Comparison of ENCODE assay signal across 19 cellular contexts in genomic region chr4:178602833-178603232, GRCh38.
A peak's percentile ranks its signal among the peaks of the same experiment; 100 is the strongest.
DNase-seq lines count a peak whose midpoint lies in the region; ATAC-seq, FAIRE-seq and TF ChIP-seq lines count a peak whose summit lies in the region.
"Had no signal": no experiment of that assay in that cellular context is flagged by ENCODE, and none has a peak within 500 bp of the region (broad histone marks: within the 10 kb centered on the region; RNA-seq: fewer than 3 reads in every experiment).

No MANE protein-coding gene starts in this region.

- H3K36me3 ChIP-seq in GM23338 (ENCODE audit: insufficient read depth) (no peaks in the 10 kb centered on the region), bronchial epithelial cell (ENCODE audit: control insufficient read depth, insufficient read depth, low read length) (no peaks in the 10 kb centered on the region), mesenchymal stem cell (ENCODE audit: control insufficient read depth in 1 of 2, insufficient read depth in 2 of 2, low read depth in 1 of 2, low read length in 2 of 2) (no peaks in the 10 kb centered on the region)
- H3K36me3 ChIP-seq: BE2C, HAP-1 had no signal

- H3F3A ChIP-seq in GM23338 (replicated peaks; ENCODE audit: low read depth), result no peaks in the 10 kb centered on the region

- no peak overlapping the region for H2BK15ac ChIP-seq in mesenchymal stem cell (ENCODE audit: low read depth, poor library complexity, severe bottlenecking)

- H3K9me3 Mint-ChIP-seq in GM23338 (no peaks in the 10 kb centered on the region), immature natural killer cell (peaks cover 17 to 57% (median 30%) of the 10 kb centered on the region in 6 donors)
- peaks cover 6% of the 10 kb centered on the region for H3K9me3 Mint-ChIP-seq in activated naive CD8-positive, alpha-beta T cell treated with anti-CD3 and anti-CD28 coated beads, Interleukin-2, amount 50 U/mL, for 24 hours

- no peaks in the 10 kb centered on the region for H3K36me3 Mint-ChIP-seq in GM23338 (ENCODE audit: low read depth)
- H3K36me3 Mint-ChIP-seq in immature natural killer cell, result peaks cover 0 to 2% (median 0%) of the 10 kb centered on the region in 3 donors
- no peaks in the 10 kb centered on the region for H3K36me3 Mint-ChIP-seq in activated naive CD8-positive, alpha-beta T cell treated with anti-CD3 and anti-CD28 coated beads, Interleukin-2, amount 50 U/mL, for 24 hours (ENCODE audit: low read depth)
- H3K36me3 Mint-ChIP-seq: CD8-positive, alpha-beta T cell had no signal

- H3K27me3 Mint-ChIP-seq in GM23338 (ENCODE audit: insufficient read depth, low read depth, poor library complexity) (peaks cover 2% of the 10 kb centered on the region), immature natural killer cell (ENCODE audit: low read depth in 3 of 3) (no peaks in the 10 kb centered on the region)
- H3K27me3 Mint-ChIP-seq in activated naive CD8-positive, alpha-beta T cell treated with anti-CD3 and anti-CD28 coated beads, Interleukin-2, amount 50 U/mL, for 24 hours, result no peaks in the 10 kb centered on the region

- H3K4me3 Mint-ChIP-seq in GM23338 (no peak overlapping the region), immature natural killer cell (no peak overlapping the region)
- no peak overlapping the region for H3K4me3 Mint-ChIP-seq in activated naive CD8-positive, alpha-beta T cell treated with anti-CD3 and anti-CD28 coated beads, Interleukin-2, amount 50 U/mL, for 24 hours
- H3K4me3 Mint-ChIP-seq: CD8-positive, alpha-beta T cell; HFFc6 had no signal

- TF ChIP-seq EP300 in Ishikawa (IDR thresholded peaks at IDR 0.05; ENCODE audit: borderline replicate concordance), result no peak

- no peak overlapping the region for H3K4ac ChIP-seq in mesenchymal stem cell (ENCODE audit: low read depth in 1 of 2, low read length in 2 of 2)

- peak overlapping the region; percentile 60; the same call in 1 of the 2 replicates for H2AFZ ChIP-seq in GM23338
- no peak overlapping the region for H2AFZ ChIP-seq in mesenchymal stem cell (ENCODE audit: low read depth, low read length)

- no CpG with 5 or more reads among the region's 2 CpGs for WGBS in mesenchymal stem cell

- H4K20me1 ChIP-seq in GM23338 (replicated peaks; ENCODE audit: insufficient read depth), result no peaks in the 10 kb centered on the region

- H3K9me3 ChIP-seq in mesenchymal stem cell (ENCODE audit: control insufficient read depth, low read length), result peaks cover 26% of the 10 kb centered on the region
- H3K9me3 ChIP-seq: HAP-1 had no signal

- ATAC-seq in GM23338, result no peak
- ATAC-seq in activated naive CD8-positive, alpha-beta T cell treated with anti-CD3 and anti-CD28 coated beads, Interleukin-2, amount 50 U/mL, for 24 hours, result no peak
- ATAC-seq: CD8-positive, alpha-beta T cell had no signal

- H3K9me2 ChIP-seq in GM23338 (ENCODE audit: insufficient read depth), result no peaks in the 10 kb centered on the region

- TF ChIP-seq RAD21 in Ishikawa (IDR thresholded peaks at IDR 0.05; ENCODE audit: low read depth), result no peak

- no peak overlapping the region for H3K27ac Mint-ChIP-seq in GM23338
- H3K27ac Mint-ChIP-seq in immature natural killer cell, result no peak overlapping the region
- H3K27ac Mint-ChIP-seq in activated naive CD8-positive, alpha-beta T cell treated with anti-CD3 and anti-CD28 coated beads, Interleukin-2, amount 50 U/mL, for 24 hours, result no peak overlapping the region
- H3K27ac Mint-ChIP-seq: CD8-positive, alpha-beta T cell; HFFc6 had no signal

- no peak overlapping the region for H3K23ac ChIP-seq in mesenchymal stem cell (ENCODE audit: low read length in 2 of 2)

- H3K79me2 ChIP-seq in GM23338 (replicated peaks; ENCODE audit: insufficient read depth), result no peaks in the 10 kb centered on the region

- DNase-seq in GM23338 (ENCODE audit: low spot score) (no peak), bronchial epithelial cell (ENCODE audit: low read depth) (peak; percentile 15), mesenchymal stem cell (peak; percentile 4), foreskin melanocyte (no peak), immature natural killer cell (no peak)
- DNase-seq in activated naive CD8-positive, alpha-beta T cell treated with anti-CD3 and anti-CD28 coated beads, Interleukin-2, amount 50 U/mL, for 24 hours, result no peak
- DNase-seq: BE2C; CD8-positive, alpha-beta T cell; COR-L47; DMS53; GF-D8; HFFc6 had no signal

- no peak overlapping the region for H2BK120ac ChIP-seq in mesenchymal stem cell (ENCODE audit: low read depth, low read length)

- H3K4me2 ChIP-seq in GM23338 (no peak overlapping the region), mesenchymal stem cell (ENCODE audit: low read length, poor library complexity, severe bottlenecking) (no peak overlapping the region)

- H3K14ac ChIP-seq in mesenchymal stem cell (ENCODE audit: low read length in 2 of 2), result no peak overlapping the region

- H3K27me3 ChIP-seq in GM23338 (ENCODE audit: insufficient read depth) (no peaks in the 10 kb centered on the region), bronchial epithelial cell (ENCODE audit: control insufficient read depth, insufficient read depth, low read length) (no peaks in the 10 kb centered on the region), mesenchymal stem cell (ENCODE audit: control insufficient read depth in 1 of 2, insufficient read depth in 1 of 2, low read length in 2 of 2) (no peaks in the 10 kb centered on the region)
- H3K27me3 ChIP-seq: BE2C had no signal

- no peak overlapping the region for H3K9ac ChIP-seq in mesenchymal stem cell (ENCODE audit: low read length)

- no peaks in the 10 kb centered on the region for H3K79me1 ChIP-seq in mesenchymal stem cell (replicated peaks; ENCODE audit: low read length, poor library complexity, severe bottlenecking)

- H3K4me3 ChIP-seq in GM23338 (no peak overlapping the region), bronchial epithelial cell (ENCODE audit: low read depth, low read length) (no peak overlapping the region), mesenchymal stem cell (ENCODE audit: insufficient read depth in 1 of 2, low read depth in 1 of 2, low read length in 2 of 2) (no peak overlapping the region)
- H3K4me3 ChIP-seq: HAP-1 had no signal

- no peak overlapping the region for H2AK5ac ChIP-seq in mesenchymal stem cell (ENCODE audit: low read length, severe bottlenecking)

- no peak overlapping the region for H2BK5ac ChIP-seq in mesenchymal stem cell (ENCODE audit: low read depth, low read length, poor library complexity, severe bottlenecking)

- H3K18ac ChIP-seq in mesenchymal stem cell (ENCODE audit: low read depth in 1 of 2, low read length in 2 of 2), result no peak overlapping the region

- no peak overlapping the region for H4K91ac ChIP-seq in mesenchymal stem cell (ENCODE audit: low read length)

- H3K27ac ChIP-seq in GM23338 (ENCODE audit: low read depth) (no peak overlapping the region), mesenchymal stem cell (ENCODE audit: low read length, poor library complexity, severe bottlenecking) (no peak overlapping the region)
- H3K27ac ChIP-seq: C4-2B had no signal

- H3K4me1 Mint-ChIP-seq in GM23338, result 0 out of 3 replicates have a peak, but pooled peaks cover 3% of the 10 kb centered on the region
- no peaks in the 10 kb centered on the region for H3K4me1 Mint-ChIP-seq in immature natural killer cell
- no peaks in the 10 kb centered on the region for H3K4me1 Mint-ChIP-seq in activated naive CD8-positive, alpha-beta T cell treated with anti-CD3 and anti-CD28 coated beads, Interleukin-2, amount 50 U/mL, for 24 hours

- FAIRE-seq in bronchial epithelial cell (lab: Jason Lieb, UNC), result no peak
- FAIRE-seq: A204.1, GM19239, H1, HTR-8/SVneo had no signal

- no peaks in the 10 kb centered on the region for H3K4me1 ChIP-seq in GM23338 (ENCODE audit: insufficient read depth)
- no peaks in the 10 kb centered on the region for H3K4me1 ChIP-seq in mesenchymal stem cell (ENCODE audit: control insufficient read depth, insufficient read depth, low read depth, low read length)
- H3K4me1 ChIP-seq: BE2C, HAP-1 had no signal

- H2BK12ac ChIP-seq in mesenchymal stem cell (ENCODE audit: low read length in 2 of 2), result no peak overlapping the region

- no peak overlapping the region for H4K8ac ChIP-seq in mesenchymal stem cell (ENCODE audit: low read length)

- TF ChIP-seq CTCF in GM23338 (conservative IDR thresholded peaks at IDR 0.05; ENCODE audit: low read depth in 2 of 2), result no peak
- no peak for TF ChIP-seq CTCF in bronchial epithelial cell (IDR thresholded peaks at IDR 0.05; ENCODE audit: insufficient read depth, low read length, severe bottlenecking)

TF ChIP-seq in GM23338, 12 proteins besides CTCF, POLR2A, EP300 and RAD21 (continues in another document):
- TF ChIP-seq CREB1 (CRISPR knock-in tag; IDR thresholded peaks at IDR 0.05; ENCODE audit: low read depth), result no peak

TF ChIP-seq in Ishikawa, 13 proteins besides CTCF, POLR2A, EP300 and RAD21:
- TF ChIP-seq EGR1 (IDR thresholded peaks at IDR 0.05) (no peak), NFIC (IDR thresholded peaks at IDR 0.05) (no peak), TCF12 (IDR thresholded peaks at IDR 0.05; ENCODE audit: low read depth) (no peak), CEBPB (IDR thresholded peaks at IDR 0.05) (peak; percentile 44; the same call in 1 of the 2 replicates), CREB1 (IDR thresholded peaks at IDR 0.05; ENCODE audit: low read depth) (no peak)

Comparison
In these comparisons a context has a peak if more than half of its experiments do, and no peak if none do; other contexts are left out.
1. DNase-seq: peak in bronchial epithelial cell (single experiment) and mesenchymal stem cell (single experiment); none in GM23338 (single experiment), foreskin melanocyte (single experiment), immature natural killer cell (0 of 3) and activated naive CD8-positive, alpha-beta T cell treated with anti-CD3 and anti-CD28 coated beads, Interleukin-2, amount 50 U/mL, for 24 hours (single experiment).